In the genomic region with DNA sequence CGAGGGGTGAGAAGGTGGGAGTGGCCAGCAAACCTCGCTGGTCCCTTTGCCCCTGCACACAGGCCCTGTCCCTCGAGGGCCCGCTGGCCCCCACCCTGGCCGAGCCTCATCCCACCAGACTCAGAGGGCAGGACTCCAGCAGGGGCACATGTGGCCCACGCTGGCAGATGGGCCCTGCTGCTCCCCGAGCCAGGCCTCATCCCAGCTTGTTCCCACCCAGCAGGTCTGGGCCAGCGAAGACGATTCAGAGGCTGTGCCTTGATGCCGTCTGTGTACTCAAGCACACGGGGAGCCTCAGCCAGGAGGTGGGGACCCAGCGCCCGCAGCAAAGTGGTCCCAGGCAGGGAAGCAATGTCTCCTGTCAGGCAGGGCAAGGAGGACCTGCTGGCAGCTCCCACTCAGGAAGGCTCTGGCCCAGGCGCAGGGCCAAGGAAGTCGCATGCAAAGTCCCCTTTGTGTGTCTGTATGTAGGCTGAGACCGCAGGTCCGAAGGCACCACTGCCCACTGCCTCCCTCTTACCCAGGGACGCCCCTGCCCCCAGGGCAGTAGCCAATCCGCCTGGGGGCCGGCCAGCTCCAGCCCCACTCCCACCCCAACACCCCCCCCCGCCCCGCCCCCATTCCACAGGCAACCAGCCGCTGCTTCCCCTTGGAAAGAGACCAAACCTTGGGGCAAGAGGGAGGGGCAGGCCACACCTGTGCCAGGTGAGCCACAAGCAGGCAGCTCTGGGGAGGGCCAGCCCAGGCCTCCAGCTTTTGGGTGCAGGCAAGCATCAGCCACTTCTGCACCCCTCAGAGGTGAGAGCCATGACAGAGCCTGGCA, we compare ENCODE assay signal across 19 cellular contexts. TPM values are rescaled to one million over a fixed set of nuclear protein-coding genes. Genes with fewer than 3 reads are reported as not detected.
DNase-seq lines count a peak whose midpoint lies in the region; ATAC-seq lines count a peak whose summit lies in the region.
"Had no signal": no experiment of that assay in that cellular context is flagged by ENCODE, and none has a peak within 500 bp of the region (broad histone marks: within the 10 kb centered on the region; RNA-seq: fewer than 3 reads in every experiment).

No MANE protein-coding gene starts in this region.

- H3K9me3 ChIP-seq in duodenal mucosa (ENCODE audit: control insufficient read depth in 1 of 2, low read length in 2 of 2), result peaks cover 5 to 6% of the 10 kb centered on the region in 2 donors

- H3K27me3 ChIP-seq in H7 (ENCODE audit: control insufficient read depth, insufficient read depth, low read length), result no peaks in the 10 kb centered on the region; the same call in 1 of the 2 replicates
- no peaks in the 10 kb centered on the region for H3K27me3 ChIP-seq in duodenal mucosa (ENCODE audit: control insufficient read depth in 1 of 2, insufficient read depth in 2 of 2, low read length in 2 of 2)
- H3K27me3 ChIP-seq: neutrophil, SJSA1 had no signal

- H3K27ac ChIP-seq in duodenal mucosa (ENCODE audit: low read depth, low read length), result peak overlapping the region; percentile 60
- H3K27ac ChIP-seq: BLaER1, KMS-11, neutrophil, SJSA1, skin epidermis had no signal

- DNase-seq in H7 (peak; percentile 67), NCI-H1694 treated with DMSO at 0.1 percent for 48 hours (lab: John Stamatoyannopoulos, UW) (peak; percentile 35), retina (peak; percentile 29), occipital lobe (lab: John Stamatoyannopoulos, UW) (no peak), GF-D8 (lab: John Stamatoyannopoulos, UW) (no peak)
- DNase-seq: activated CD4-positive, alpha-beta T cell treated with anti-CD3 and anti-CD28 coated beads, Interleukin-2, amount 10 ng/mL, durations not matched to agents 7 days and 5 days; activated T-cell treated with anti-CD3 and anti-CD28 coated beads, Interleukin-2, amount 50 U/mL, for 24 hours; central memory CD4-positive, alpha-beta T cell; endodermal cell; NCI-H1436; NK-92 treated with Interleukin-12 subunit alpha and Interleukin-12 subunit beta, amount 100 ng/mL, for 24 hours; stimulated activated naive B cell treated with anti-CD40 and anti-IgM and Interleukin-4, amounts not matched to agents 10 μg/mL and 1 μg/mL and 100 μg/mL, for 72 hours had no signal

- H3K36me3 ChIP-seq in H7 (replicated peaks; ENCODE audit: control insufficient read depth, insufficient read depth, low read length), result no peaks in the 10 kb centered on the region
- H3K36me3 ChIP-seq in duodenal mucosa (ENCODE audit: control insufficient read depth in 1 of 2, insufficient read depth in 2 of 2, low read length in 2 of 2), result peaks cover 0 to 10% of the 10 kb centered on the region in 2 donors
- H3K36me3 ChIP-seq: neutrophil, SJSA1 had no signal

- H3K4me3 ChIP-seq in H7 (ENCODE audit: insufficient read depth, low read depth, low read length) (no peak overlapping the region), duodenal mucosa (ENCODE audit: low read depth in 1 of 2, low read length in 2 of 2) (peak overlapping the region in 1 of 2 donors; percentile 32)
- H3K4me3 ChIP-seq: BLaER1, SJSA1, skin epidermis had no signal

- peaks cover 70 to 85% of the 10 kb centered on the region in 2 donors for H3K4me1 ChIP-seq in duodenal mucosa (ENCODE audit: control insufficient read depth in 1 of 2, insufficient read depth in 2 of 2, low read length in 2 of 2)
- H3K4me1 ChIP-seq: SJSA1 had no signal

- ATAC-seq in HG02938 (IDR thresholded peaks at IDR 0.05; ENCODE audit: unreplicated experiment), result no peak
- ATAC-seq: stimulated activated naive B cell treated with anti-CD40 and anti-IgM and Interleukin-4, amounts not matched to agents 10 μg/mL and 1 μg/mL and 100 μg/mL, for 72 hours had no signal

- H3K9ac ChIP-seq in duodenal mucosa (ENCODE audit: low read depth in 1 of 2, low read length in 2 of 2), result peak overlapping the region; percentile 15 to 44
- H3K9ac ChIP-seq: BLaER1, KMS-11 had no signal

RNA-seq across cellular contexts. Expression of a gene that starts 9.4 kb away (rescaled TPM):
- not detected in 2 replicates for total RNA-seq in H7 (2014; rRNA removed; shearing (Covaris generic))
- total RNA-seq in occipital lobe, result 1.4 TPM
- total RNA-seq: SJSA1 had no signal

Comparison
In these comparisons a context has a peak if more than half of its experiments do, and no peak if none do; other contexts are left out.
1. DNase-seq: peak in H7 (single experiment), NCI-H1694 treated with DMSO at 0.1 percent for 48 hours (single experiment) and retina (single experiment); none in occipital lobe (single experiment) and GF-D8 (single experiment).